Comparison of ENCODE assay signal across 16 cellular contexts in the genomic region with DNA sequence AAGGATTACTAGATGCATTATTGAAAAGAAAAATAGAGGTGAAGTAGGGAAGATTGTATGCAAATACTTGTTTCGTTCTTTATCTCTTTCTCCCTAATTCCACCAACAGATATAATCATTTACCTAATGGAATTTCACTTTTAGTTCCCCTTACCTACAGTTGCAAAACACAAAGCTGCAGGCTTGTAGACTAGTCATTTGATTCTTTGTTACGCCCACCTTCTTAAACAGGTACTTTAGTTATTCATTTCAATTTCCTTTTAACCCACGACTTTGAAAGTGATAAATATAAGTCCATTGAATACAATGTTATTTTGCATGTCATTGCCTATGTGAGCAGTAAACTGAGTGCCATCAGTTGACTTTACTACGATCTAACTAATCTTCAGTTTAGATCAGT. TPM values are rescaled to one million over a fixed set of nuclear protein-coding genes. Genes with fewer than 3 reads are reported as not detected.
DNase-seq lines count a peak whose midpoint lies in the region; ATAC-seq, FAIRE-seq and TF ChIP-seq lines count a peak whose summit lies in the region.
"Had no signal": no experiment of that assay in that cellular context is flagged by ENCODE, and none has a peak within 500 bp of the region (broad histone marks: within the 10 kb centered on the region; RNA-seq: fewer than 3 reads in every experiment).

No MANE protein-coding gene starts in this region.

- no peak overlapping the region for H3K4me3 Mint-ChIP-seq in CD8-positive, alpha-beta T cell
- H3K4me3 Mint-ChIP-seq: activated CD8-positive, alpha-beta T cell treated with anti-CD3 and anti-CD28 coated beads for 36 hours; T-helper 17 cell had no signal

- intact Hi-C loops in CD8-positive, alpha-beta T cell (cut with DNase I, micrococcal nuclease) = no loop called here
- intact Hi-C loops in posterior cingulate gyrus (cut with DNase I) = no loop called here

- ATAC-seq in HG02588 (IDR thresholded peaks at IDR 0.05; ENCODE audit: unreplicated experiment) (peak; percentile 88), HG03342 (IDR thresholded peaks at IDR 0.05; ENCODE audit: unreplicated experiment) (peak; percentile 95)
- ATAC-seq in CD8-positive, alpha-beta T cell = no peak
- ATAC-seq: activated CD8-positive, alpha-beta T cell treated with anti-CD3 and anti-CD28 coated beads for 36 hours; T-helper 17 cell had no signal

- H3K27ac Mint-ChIP-seq in CD8-positive, alpha-beta T cell = no peak overlapping the region
- H3K27ac Mint-ChIP-seq: activated CD8-positive, alpha-beta T cell treated with anti-CD3 and anti-CD28 coated beads for 36 hours; T-helper 17 cell had no signal

- no peaks in the 10 kb centered on the region for H3K36me3 ChIP-seq in CD8-positive, alpha-beta T cell (ENCODE audit: insufficient read depth, low read length)
- H3K36me3 ChIP-seq in BE2C = no peaks in the 10 kb centered on the region

- H3K9me3 Mint-ChIP-seq in CD8-positive, alpha-beta T cell = no peaks in the 10 kb centered on the region
- H3K9me3 Mint-ChIP-seq: activated CD8-positive, alpha-beta T cell treated with anti-CD3 and anti-CD28 coated beads for 36 hours had no signal

- peak; percentile 11 for FAIRE-seq in GM19239 (lab: Jason Lieb, UNC)
- FAIRE-seq: RCC 7860 had no signal

- H3K4me1 ChIP-seq in CD8-positive, alpha-beta T cell (ENCODE audit: insufficient read depth, low read length) = no peaks in the 10 kb centered on the region
- no peaks in the 10 kb centered on the region for H3K4me1 ChIP-seq in BE2C
- H3K4me1 ChIP-seq: upper lobe of left lung had no signal

- H3K27me3 Mint-ChIP-seq in CD8-positive, alpha-beta T cell (ENCODE audit: low read depth) = no peaks in the 10 kb centered on the region
- H3K27me3 Mint-ChIP-seq: activated CD8-positive, alpha-beta T cell treated with anti-CD3 and anti-CD28 coated beads for 36 hours; T-helper 17 cell had no signal

- POLR2A ChIA-PET in CD8-positive, alpha-beta T cell (lab: Charles Lee) = no interaction called here

- no peaks in the 10 kb centered on the region for H3K4me1 Mint-ChIP-seq in CD8-positive, alpha-beta T cell (ENCODE audit: low read depth)

- no peaks in the 10 kb centered on the region for H3K9me3 ChIP-seq in CD8-positive, alpha-beta T cell (ENCODE audit: low read length)
- H3K9me3 ChIP-seq in BE2C = no peaks in the 10 kb centered on the region
- H3K9me3 ChIP-seq: upper lobe of left lung had no signal

- CTCF ChIA-PET in CD8-positive, alpha-beta T cell (lab: Charles Lee) = no interaction called here

- peak; percentile 27 for DNase-seq in GM12865 (ENCODE audit: low read depth)
- DNase-seq in GM19239 (ENCODE audit: insufficient read length, low spot score) = no peak
- DNase-seq in CD8-positive, alpha-beta T cell = no peak
- DNase-seq in posterior cingulate gyrus = no peak
- no peak for DNase-seq in BE2C
- no peak for DNase-seq in NCI-H2171 (lab: John Stamatoyannopoulos, UW)
- DNase-seq: activated CD8-positive, alpha-beta T cell treated with anti-CD3 and anti-CD28 coated beads for 36 hours; DMS153; NCI-H226; T-helper 17 cell; upper lobe of left lung had no signal

- H3K4me3 ChIP-seq in GM12865 (ENCODE audit: low read depth, low read length) = no peak overlapping the region
- no peak overlapping the region for H3K4me3 ChIP-seq in CD8-positive, alpha-beta T cell (ENCODE audit: low read depth, low read length)
- no peak overlapping the region for H3K4me3 ChIP-seq in BE2C (ENCODE audit: low read depth, low read length)
- H3K4me3 ChIP-seq: skin epidermis, upper lobe of left lung had no signal

- no peaks in the 10 kb centered on the region for H3K27me3 ChIP-seq in CD8-positive, alpha-beta T cell (ENCODE audit: insufficient read depth, low read length)
- H3K27me3 ChIP-seq in BE2C = no peaks in the 10 kb centered on the region
- H3K27me3 ChIP-seq: upper lobe of left lung had no signal

- H3K36me3 Mint-ChIP-seq in CD8-positive, alpha-beta T cell = peaks cover 11% of the 10 kb centered on the region

- H3K27ac ChIP-seq in CD8-positive, alpha-beta T cell (ENCODE audit: low read depth, low read length) = no peak overlapping the region
- H3K27ac ChIP-seq: skin epidermis, upper lobe of left lung had no signal

- TF ChIP-seq CTCF in GM12865 (IDR thresholded peaks at IDR 0.05; ENCODE audit: insufficient read depth, low read depth, low read length, missing control alignments) (no peak), BE2C (IDR thresholded peaks at IDR 0.05; ENCODE audit: low read depth, low read length) (no peak)
- TF ChIP-seq CTCF in CD8-positive, alpha-beta T cell (IDR thresholded peaks at IDR 0.05) = no peak

RNA-seq across cellular contexts. Expression of a gene that starts 3.9 kb away (rescaled TPM):
- total RNA-seq in CD8-positive, alpha-beta T cell = not detected
- polyA plus RNA-seq in BE2C (2012; ENCODE audit: insufficient read depth, insufficient read length, low read depth) = not detected
- total RNA-seq: activated CD8-positive, alpha-beta T cell treated with anti-CD3 and anti-CD28 coated beads for 36 hours; lung microvascular endothelial cell had no signal

RNA-seq across cellular contexts. Expression of a gene that starts 30.1 kb away (rescaled TPM):
- total RNA-seq in CD8-positive, alpha-beta T cell = 1 to 10 TPM; 6.5 to 10.0 TPM
- 15.1 TPM for polyA plus RNA-seq in BE2C (2012; ENCODE audit: insufficient read depth, insufficient read length, low read depth)

RNA-seq across cellular contexts. Expression of a gene that starts 58.9 kb away (rescaled TPM):
- 1 to 10 TPM; 1.3 to 1.6 TPM for total RNA-seq in CD8-positive, alpha-beta T cell
- 14.4 TPM for polyA plus RNA-seq in BE2C (2012; ENCODE audit: insufficient read depth, insufficient read length, low read depth)
